In genomic region chr4:64713256-64713840, GRCh38 we compare ENCODE assay signal across 9 cellular contexts.
A peak's percentile ranks its signal among the peaks of the same experiment; 100 is the strongest.
DNase-seq lines count a peak whose midpoint lies in the region; ATAC-seq, FAIRE-seq and TF ChIP-seq lines count a peak whose summit lies in the region.
"Had no signal": no experiment of that assay in that cellular context is flagged by ENCODE, and none has a peak within 500 bp of the region (broad histone marks: within the 10 kb centered on the region; RNA-seq: fewer than 3 reads in every experiment).

No MANE protein-coding gene starts in this region.

- no peak for TF ChIP-seq POLR2A in right lobe of liver (IDR thresholded peaks at IDR 0.05)

- ATAC-seq in GM19455 (IDR thresholded peaks at IDR 0.05; ENCODE audit: unreplicated experiment) (peak; percentile 61), right lobe of liver (peak; percentile 64 to 68 (median 66)), HG03108 (IDR thresholded peaks at IDR 0.05; ENCODE audit: unreplicated experiment) (no peak)

- 3% methylated on average over 2 of the region's 2 CpGs for WGBS in right lobe of liver (ENCODE audit: insufficient coverage, low coverage, low lambda C conversion rate, missing lambda C conversion rate)

- TF ChIP-seq EP300 in Ishikawa (IDR thresholded peaks at IDR 0.05; ENCODE audit: borderline replicate concordance) = no peak

- no peak overlapping the region for H3K4me3 ChIP-seq in right lobe of liver
- H3K4me3 ChIP-seq: SJCRH30 had no signal

- no peaks in the 10 kb centered on the region for H3K27me3 ChIP-seq in right lobe of liver
- H3K27me3 ChIP-seq: SJCRH30 had no signal

- H3K36me3 ChIP-seq in right lobe of liver = no peaks in the 10 kb centered on the region
- H3K36me3 ChIP-seq: SJCRH30 had no signal

- TF ChIP-seq RAD21 in Ishikawa (IDR thresholded peaks at IDR 0.05; ENCODE audit: low read depth) = peak; percentile 61

- H3K27ac ChIP-seq in VCaP (no peak overlapping the region), right lobe of liver (no peak overlapping the region)
- H3K27ac ChIP-seq: SJCRH30 had no signal

- no peaks in the 10 kb centered on the region for H3K9me3 ChIP-seq in right lobe of liver
- H3K9me3 ChIP-seq: SJCRH30 had no signal

- FAIRE-seq in D721Med (lab: Jason Lieb, UNC) = peak; percentile 93

- intact Hi-C loops in right lobe of liver (cut with DNase I) = no loop called here

- DNase-seq in D721Med (ENCODE audit: insufficient read length, low spot score) = no peak
- DNase-seq in right lobe of liver = no peak
- no peak for DNase-seq in activated CD4-positive, alpha-beta T cell treated with anti-CD3 and anti-CD28 coated beads for 1 hour
- DNase-seq in NCI-H2196 (lab: John Stamatoyannopoulos, UW; ENCODE audit: unreplicated experiment) = no peak

- peak; percentile 38 for TF ChIP-seq CTCF in D721Med (IDR thresholded peaks at IDR 0.05; ENCODE audit: insufficient read depth, missing control alignments)
- TF ChIP-seq CTCF in VCaP (conservative IDR thresholded peaks at IDR 0.05) = peak; percentile 86
- peak; percentile 13 to 65 (median 56) for TF ChIP-seq CTCF in right lobe of liver (IDR thresholded peaks at IDR 0.05)

- H3K4me1 ChIP-seq in right lobe of liver = no peaks in the 10 kb centered on the region
- H3K4me1 ChIP-seq: SJCRH30 had no signal

TF ChIP-seq in Ishikawa, 13 proteins besides CTCF, POLR2A, EP300 and RAD21:
- no peak for TF ChIP-seq CREB1 (IDR thresholded peaks at IDR 0.05; ENCODE audit: low read depth)
- TF ChIP-seq REST (IDR thresholded peaks at IDR 0.05; ENCODE audit: low read depth) = no peak
- TF ChIP-seq ZBTB7A (IDR thresholded peaks at IDR 0.05; ENCODE audit: low read depth) = no peak
- TF ChIP-seq TAF1 (IDR thresholded peaks at IDR 0.05; ENCODE audit: low read depth) = no peak
- no peak for TF ChIP-seq MAX (IDR thresholded peaks at IDR 0.05)
- TF ChIP-seq TCF12 (IDR thresholded peaks at IDR 0.05; ENCODE audit: low read depth) = no peak
- no peak for TF ChIP-seq USF1 (IDR thresholded peaks at IDR 0.05)
- TF ChIP-seq TEAD4 (IDR thresholded peaks at IDR 0.05) = no peak
